1 cellular context compared by ENCODE assay signal in the genomic region with DNA sequence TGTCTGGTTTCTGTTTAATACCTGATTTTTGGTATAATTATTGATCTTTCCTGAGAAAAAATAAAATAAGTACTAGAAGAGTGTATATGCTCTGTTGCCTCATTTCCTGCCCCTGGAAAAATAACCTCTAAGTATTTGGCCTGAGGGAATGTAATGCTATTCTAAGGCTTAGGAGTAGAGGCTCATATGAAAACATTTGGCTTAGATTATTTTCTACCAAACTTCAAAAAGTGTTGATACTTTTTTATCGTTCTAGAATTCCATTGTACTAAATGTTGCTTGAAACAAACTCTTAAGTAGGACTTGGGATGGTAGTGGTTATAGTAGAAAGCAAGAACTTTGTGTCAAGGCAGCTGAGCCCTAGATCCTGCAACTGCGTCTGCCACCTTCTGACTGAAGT.
TF ChIP-seq lines count a peak whose summit lies in the region.

No MANE protein-coding gene starts in this region.

TF ChIP-seq in IMR-90, 13 proteins besides CTCF, POLR2A, EP300 and RAD21:
- TF ChIP-seq CHD1 (IDR thresholded peaks at IDR 0.05; ENCODE audit: low read depth, low read length) (no peak), BHLHE40 (IDR thresholded peaks at IDR 0.05; ENCODE audit: low read depth, low read length) (no peak), RCOR1 (IDR thresholded peaks at IDR 0.05; ENCODE audit: insufficient replicate concordance, low read length) (no peak), CEBPB (IDR thresholded peaks at IDR 0.05; ENCODE audit: low read depth, low read length) (no peak), MXI1 (IDR thresholded peaks at IDR 0.05; ENCODE audit: borderline replicate concordance, low read depth, low read length) (no peak), USF2 (IDR thresholded peaks at IDR 0.05; ENCODE audit: low read depth, low read length) (no peak), NFE2L2 (IDR thresholded peaks at IDR 0.05; ENCODE audit: low read depth, low read length) (no peak), RFX5 (IDR thresholded peaks at IDR 0.05; ENCODE audit: low read depth, low read length) (no peak), FOS (IDR thresholded peaks at IDR 0.05; ENCODE audit: low read depth, low read length) (no peak), MAFK (IDR thresholded peaks at IDR 0.05; ENCODE audit: low read depth, low read length) (no peak), SMC3 (IDR thresholded peaks at IDR 0.05; ENCODE audit: low read depth, low read length) (no peak), MAZ (IDR thresholded peaks at IDR 0.05; ENCODE audit: borderline replicate concordance, low read depth, low read length) (no peak)
- TF ChIP-seq, protein P1, sequence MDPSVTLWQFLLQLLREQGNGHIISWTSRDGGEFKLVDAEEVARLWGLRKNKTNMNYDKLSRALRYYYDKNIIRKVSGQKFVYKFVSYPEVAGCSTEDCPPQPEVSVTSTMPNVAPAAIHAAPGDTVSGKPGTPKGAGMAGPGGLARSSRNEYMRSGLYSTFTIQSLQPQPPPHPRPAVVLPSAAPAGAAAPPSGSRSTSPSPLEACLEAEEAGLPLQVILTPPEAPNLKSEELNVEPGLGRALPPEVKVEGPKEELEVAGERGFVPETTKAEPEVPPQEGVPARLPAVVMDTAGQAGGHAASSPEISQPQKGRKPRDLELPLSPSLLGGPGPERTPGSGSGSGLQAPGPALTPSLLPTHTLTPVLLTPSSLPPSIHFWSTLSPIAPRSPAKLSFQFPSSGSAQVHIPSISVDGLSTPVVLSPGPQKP (IDR thresholded peaks at IDR 0.05; ENCODE audit: borderline replicate concordance, low read depth, low read length), result no peak
